In genomic region chr19:41997121-41997850, GRCh38 we compare ENCODE assay signal across 8 cellular contexts. TPM values are rescaled to one million over a fixed set of nuclear protein-coding genes. Genes with fewer than 3 reads are reported as not detected.
DNase-seq lines count a peak whose midpoint lies in the region; ATAC-seq and TF ChIP-seq lines count a peak whose summit lies in the region.

No MANE protein-coding gene starts in this region.

- no peak for ATAC-seq in GM18867 (IDR thresholded peaks at IDR 0.05; ENCODE audit: unreplicated experiment)
- ATAC-seq in HG03108 (IDR thresholded peaks at IDR 0.05; ENCODE audit: unreplicated experiment), result no peak
- no peak for ATAC-seq in HG03280 (IDR thresholded peaks at IDR 0.05; ENCODE audit: unreplicated experiment)

- DNase-seq in GM13977 (ENCODE audit: low spot score) (peak; percentile 83), NCI-H2227 (lab: John Stamatoyannopoulos, UW; ENCODE audit: unreplicated experiment) (peak; percentile 95), cardiac muscle cell (ENCODE audit: low read depth in 1 of 2, low spot score in 1 of 2) (peak; percentile 47 to 86), retina (peak; percentile 75)
- DNase-seq in activated T-helper 2 cell treated with anti-CD3 and anti-CD28 coated beads, Interferon-gamma antibody, Interleukin-2, Interleukin-4, amounts not matched to agents 10 μg/mL and 5 μg/mL and 100 μg/mL, durations not matched to agents 14 hours and 24 hours and 36 hours (ENCODE audit: low spot score), result peak; percentile 31

- no peaks in the 10 kb centered on the region for H3K9me3 ChIP-seq in cardiac muscle cell (ENCODE audit: low read depth)

- in situ Hi-C loops in GM13977 (cut with MboI; ENCODE audit: low pct_unique_long_range_greater_than_20kb, low sequenced_read_pairs, unreplicated experiment), result no loop called here

- H3K4me1 ChIP-seq in cardiac muscle cell (ENCODE audit: low read depth), result peaks cover 6% of the 10 kb centered on the region

- intact Hi-C loops in activated T-helper 2 cell treated with anti-CD3 and anti-CD28 coated beads, Interferon-gamma antibody, Interleukin-2, Interleukin-4, amounts not matched to agents 10 μg/mL and 5 μg/mL and 100 μg/mL, durations not matched to agents 14 hours and 24 hours and 36 hours (cut with micrococcal nuclease), result no loop called here

- H3K36me3 Mint-ChIP-seq in activated T-helper 2 cell treated with anti-CD3 and anti-CD28 coated beads, Interferon-gamma antibody, Interleukin-2, Interleukin-4, amounts not matched to agents 10 μg/mL and 5 μg/mL and 100 μg/mL, durations not matched to agents 14 hours and 24 hours and 36 hours (ENCODE audit: low read depth), result no peaks in the 10 kb centered on the region

- no peak overlapping the region for H3K27ac Mint-ChIP-seq in activated T-helper 2 cell treated with anti-CD3 and anti-CD28 coated beads, Interferon-gamma antibody, Interleukin-2, Interleukin-4, amounts not matched to agents 10 μg/mL and 5 μg/mL and 100 μg/mL, durations not matched to agents 14 hours and 24 hours and 36 hours

- peak overlapping the region; percentile 4 for H3K4me3 Mint-ChIP-seq in activated T-helper 2 cell treated with anti-CD3 and anti-CD28 coated beads, Interferon-gamma antibody, Interleukin-2, Interleukin-4, amounts not matched to agents 10 μg/mL and 5 μg/mL and 100 μg/mL, durations not matched to agents 14 hours and 24 hours and 36 hours (ENCODE audit: low read depth)

- peaks cover 23% of the 10 kb centered on the region for H3K4me1 Mint-ChIP-seq in activated T-helper 2 cell treated with anti-CD3 and anti-CD28 coated beads, Interferon-gamma antibody, Interleukin-2, Interleukin-4, amounts not matched to agents 10 μg/mL and 5 μg/mL and 100 μg/mL, durations not matched to agents 14 hours and 24 hours and 36 hours (ENCODE audit: low read depth)

- no peaks in the 10 kb centered on the region for H3K9me3 Mint-ChIP-seq in activated T-helper 2 cell treated with anti-CD3 and anti-CD28 coated beads, Interferon-gamma antibody, Interleukin-2, Interleukin-4, amounts not matched to agents 10 μg/mL and 5 μg/mL and 100 μg/mL, durations not matched to agents 14 hours and 24 hours and 36 hours

- H3K36me3 ChIP-seq in cardiac muscle cell, result no peaks in the 10 kb centered on the region

- no peak overlapping the region for H3K27ac ChIP-seq in cardiac muscle cell

- TF ChIP-seq CTCF in GM13977 (IDR thresholded peaks at IDR 0.05; ENCODE audit: extremely low read depth, insufficient read depth, missing control alignments), result no peak
- no peak for TF ChIP-seq CTCF in cardiac muscle cell (IDR thresholded peaks at IDR 0.05; ENCODE audit: low read depth, low read length)

- peaks cover 93% of the 10 kb centered on the region for H3K27me3 ChIP-seq in cardiac muscle cell

- no peak overlapping the region for H3K4me3 ChIP-seq in cardiac muscle cell

- H3K27me3 Mint-ChIP-seq in activated T-helper 2 cell treated with anti-CD3 and anti-CD28 coated beads, Interferon-gamma antibody, Interleukin-2, Interleukin-4, amounts not matched to agents 10 μg/mL and 5 μg/mL and 100 μg/mL, durations not matched to agents 14 hours and 24 hours and 36 hours (ENCODE audit: low read depth), result peaks cover 69% of the 10 kb centered on the region

RNA-seq across cellular contexts. Expression of gene ATP1A3, which starts 3.3 kb away (rescaled TPM):
- total RNA-seq in activated T-helper 2 cell treated with anti-CD3 and anti-CD28 coated beads, Interferon-gamma antibody, Interleukin-2, Interleukin-4, amounts not matched to agents 10 μg/mL and 5 μg/mL and 100 μg/mL, durations not matched to agents 14 hours and 24 hours and 36 hours, result 0.97 and 1.7 TPM in 2 replicates
- 4.5 and 6.1 TPM in 2 replicates for total RNA-seq in cardiac muscle cell
- 8.1 and 9.9 TPM in 2 replicates for polyA plus RNA-seq in cardiac muscle cell

RNA-seq across cellular contexts. Expression of gene RABAC1, which starts 38.2 kb away (rescaled TPM):
- total RNA-seq in activated T-helper 2 cell treated with anti-CD3 and anti-CD28 coated beads, Interferon-gamma antibody, Interleukin-2, Interleukin-4, amounts not matched to agents 10 μg/mL and 5 μg/mL and 100 μg/mL, durations not matched to agents 14 hours and 24 hours and 36 hours, result 54.0 and 57.6 TPM in 2 replicates
- 151 and 212 TPM in 2 replicates for total RNA-seq in cardiac muscle cell
- 245 and 270 TPM in 2 replicates for polyA plus RNA-seq in cardiac muscle cell

Comparison
In these comparisons a context has a peak if more than half of its experiments do, and no peak if none do; other contexts are left out.
1. DNase-seq: peak in every context shown above with its lines; median percentile 95 in NCI-H2227; 83 in GM13977; 75 in retina; 66 in cardiac muscle cell; 31 in activated T-helper 2 cell treated with anti-CD3 and anti-CD28 coated beads, Interferon-gamma antibody, Interleukin-2, Interleukin-4, amounts not matched to agents 10 μg/mL and 5 μg/mL and 100 μg/mL, durations not matched to agents 14 hours and 24 hours and 36 hours.